In genomic region chr20:49285233-49285668, GRCh38 we compare ENCODE assay signal across 12 cellular contexts. TPM values are rescaled to one million over a fixed set of nuclear protein-coding genes. Genes with fewer than 3 reads are reported as not detected.
A peak's percentile ranks its signal among the peaks of the same experiment; 100 is the strongest.
DNase-seq lines count a peak whose midpoint lies in the region; ATAC-seq, FAIRE-seq and TF ChIP-seq lines count a peak whose summit lies in the region.
"Had no signal": no experiment of that assay in that cellular context is flagged by ENCODE, and none has a peak within 500 bp of the region (broad histone marks: within the 10 kb centered on the region; RNA-seq: fewer than 3 reads in every experiment).

No MANE protein-coding gene starts in this region.

- H3K27ac Mint-ChIP-seq in activated naive CD4-positive, alpha-beta T cell treated with anti-CD3 and anti-CD28 coated beads, Interleukin-2, amount 50 U/mL, for 24 hours = peak overlapping the region; percentile 85
- H3K27ac Mint-ChIP-seq in stimulated activated naive B cell treated with anti-CD40 and anti-IgM and Interleukin-4, amounts not matched to agents 10 μg/mL and 1 μg/mL and 100 μg/mL, for 72 hours = peak overlapping the region; percentile 95

- no peak for FAIRE-seq in endothelial cell of umbilical vein (lab: Jason Lieb, UNC)

- peak overlapping the region; percentile 60 for H3K4me2 ChIP-seq in endothelial cell of umbilical vein (ENCODE audit: insufficient read depth, low read length)

- no peaks in the 10 kb centered on the region for H3K9me1 ChIP-seq in endothelial cell of umbilical vein (replicated peaks; ENCODE audit: control insufficient read depth, extremely low read depth, insufficient read depth, low read length)

- H3K36me3 Mint-ChIP-seq in activated naive CD4-positive, alpha-beta T cell treated with anti-CD3 and anti-CD28 coated beads, Interleukin-2, amount 50 U/mL, for 24 hours = peaks cover 90% of the 10 kb centered on the region
- peaks cover 97% of the 10 kb centered on the region in 2 donors for H3K36me3 Mint-ChIP-seq in stimulated activated naive B cell treated with anti-CD40 and anti-IgM and Interleukin-4, amounts not matched to agents 10 μg/mL and 1 μg/mL and 100 μg/mL, for 72 hours

- peaks cover 38% of the 10 kb centered on the region for H3K9me3 Mint-ChIP-seq in activated naive CD4-positive, alpha-beta T cell treated with anti-CD3 and anti-CD28 coated beads, Interleukin-2, amount 50 U/mL, for 24 hours
- peaks cover 44 to 54% of the 10 kb centered on the region in 2 donors for H3K9me3 Mint-ChIP-seq in stimulated activated naive B cell treated with anti-CD40 and anti-IgM and Interleukin-4, amounts not matched to agents 10 μg/mL and 1 μg/mL and 100 μg/mL, for 72 hours

- ATAC-seq in RWPE2 (ENCODE audit: low read depth) (no peak), HG02798 (IDR thresholded peaks at IDR 0.05; ENCODE audit: poor library complexity, unreplicated experiment) (no peak), foreskin keratinocyte (no peak)
- ATAC-seq in stimulated activated naive B cell treated with anti-CD40 and anti-IgM and Interleukin-4, amounts not matched to agents 10 μg/mL and 1 μg/mL and 100 μg/mL, for 72 hours (replicated peaks) = no peak

- H2AFZ ChIP-seq in endothelial cell of umbilical vein (ENCODE audit: low read depth, low read length) = no peak overlapping the region

- intact Hi-C loops in endothelial cell of umbilical vein (cut with micrococcal nuclease) = no loop called here

- H3K9me3 ChIP-seq in RWPE2 (ENCODE audit: severe bottlenecking) (peaks cover 30% of the 10 kb centered on the region), endothelial cell of umbilical vein (replicated peaks; ENCODE audit: control insufficient read depth, insufficient read depth, low read length) (no peaks in the 10 kb centered on the region)

- H3K27ac ChIP-seq in RWPE2 (ENCODE audit: poor library complexity, severe bottlenecking) = peak overlapping the region; percentile 87
- H3K27ac ChIP-seq in endothelial cell of umbilical vein (ENCODE audit: insufficient read depth, low read depth, low read length) = no peak overlapping the region
- no peak overlapping the region for H3K27ac ChIP-seq in foreskin keratinocyte

- H3K4me3 ChIP-seq in RWPE2 (ENCODE audit: severe bottlenecking) = no peak overlapping the region
- H3K4me3 ChIP-seq in endothelial cell of umbilical vein (replicated peaks in 1 of 3; ENCODE audit: insufficient read depth in 1 of 3, low read depth in 1 of 3, low read length in 3 of 3) = peak overlapping the region in 1 of 3 experiments; percentile 23

- H4K20me1 ChIP-seq in endothelial cell of umbilical vein (replicated peaks; ENCODE audit: control insufficient read depth, extremely low read depth, insufficient read depth, low read length) = peaks cover 36% of the 10 kb centered on the region

- peak overlapping the region; percentile 69 for H3K4me3 Mint-ChIP-seq in activated naive CD4-positive, alpha-beta T cell treated with anti-CD3 and anti-CD28 coated beads, Interleukin-2, amount 50 U/mL, for 24 hours
- peak overlapping the region; percentile 59 to 63 for H3K4me3 Mint-ChIP-seq in stimulated activated naive B cell treated with anti-CD40 and anti-IgM and Interleukin-4, amounts not matched to agents 10 μg/mL and 1 μg/mL and 100 μg/mL, for 72 hours

- DNase-seq in activated naive CD4-positive, alpha-beta T cell treated with anti-CD3 and anti-CD28 coated beads, Interleukin-2, amount 50 U/mL, for 16 hours = no peak
- no peak for DNase-seq in RWPE2 (ENCODE audit: low spot score)
- DNase-seq in endothelial cell of umbilical vein (ENCODE audit: low read depth, low spot score) = no peak
- no peak for DNase-seq in stimulated activated naive B cell treated with anti-CD40 and anti-IgM and Interleukin-4, amounts not matched to agents 10 μg/mL and 1 μg/mL and 100 μg/mL, for 72 hours
- DNase-seq in foreskin keratinocyte = no peak
- DNase-seq in NCI-H524 treated with DMSO at 0.1 percent for 48 hours (lab: John Stamatoyannopoulos, UW) = no peak
- DNase-seq: activated CD8-positive, alpha-beta memory T cell treated with anti-CD3 and anti-CD28 coated beads for 24 hours; cerebellar nuclear complex; NCI-H146; stimulated activated CD4-positive, alpha-beta T cell treated with anti-CD3 and anti-CD28 coated beads, Interleukin-15, amount 100 ng/mL, for 24 hours had no signal

- H3K27me3 Mint-ChIP-seq in activated naive CD4-positive, alpha-beta T cell treated with anti-CD3 and anti-CD28 coated beads, Interleukin-2, amount 50 U/mL, for 24 hours = no peaks in the 10 kb centered on the region
- H3K27me3 Mint-ChIP-seq in stimulated activated naive B cell treated with anti-CD40 and anti-IgM and Interleukin-4, amounts not matched to agents 10 μg/mL and 1 μg/mL and 100 μg/mL, for 72 hours = no peaks in the 10 kb centered on the region

- TF ChIP-seq POLR2A in endothelial cell of umbilical vein (IDR thresholded peaks at IDR 0.05; ENCODE audit: low read depth, low read length) = no peak

- H3K79me2 ChIP-seq in endothelial cell of umbilical vein (ENCODE audit: control insufficient read depth, insufficient read depth, low read length) = peaks cover 77% of the 10 kb centered on the region

- peaks cover 78% of the 10 kb centered on the region for H3K4me1 Mint-ChIP-seq in activated naive CD4-positive, alpha-beta T cell treated with anti-CD3 and anti-CD28 coated beads, Interleukin-2, amount 50 U/mL, for 24 hours
- peaks cover 66 to 87% of the 10 kb centered on the region in 2 donors for H3K4me1 Mint-ChIP-seq in stimulated activated naive B cell treated with anti-CD40 and anti-IgM and Interleukin-4, amounts not matched to agents 10 μg/mL and 1 μg/mL and 100 μg/mL, for 72 hours

- H3K36me3 ChIP-seq in RWPE2 (ENCODE audit: low read depth) (peaks cover 100% of the 10 kb centered on the region), endothelial cell of umbilical vein (ENCODE audit: control insufficient read depth in 2 of 2, extremely low read depth in 1 of 2, insufficient read depth in 2 of 2, low read length in 2 of 2) (peaks cover 78 to 84% of the 10 kb centered on the region in 2 experiments)

- no TSS peak for BruUV-seq in endothelial cell of umbilical vein (replicated peaks; lab: Mats Ljungman, UMichigan)

- POLR2A ChIA-PET in endothelial cell of umbilical vein (lab: Charles Lee) = no interaction called here

- peaks cover 75% of the 10 kb centered on the region for H3K4me1 ChIP-seq in RWPE2 (ENCODE audit: insufficient read depth, poor library complexity, severe bottlenecking)
- H3K4me1 ChIP-seq in endothelial cell of umbilical vein (ENCODE audit: control insufficient read depth, extremely low read depth, insufficient read depth, low read length) = peaks cover 69% of the 10 kb centered on the region
- H3K4me1 ChIP-seq in foreskin keratinocyte = peaks cover 36% of the 10 kb centered on the region

- CTCF ChIA-PET in endothelial cell of umbilical vein (lab: Charles Lee) = interaction anchor here (1.1 kb wide), 1 partner anchor 35 kb away, joined by 3 read pairs; no protein-coding TSS in a partner anchor

- no peak overlapping the region for H3K9ac ChIP-seq in endothelial cell of umbilical vein (replicated peaks; ENCODE audit: extremely low read depth, insufficient read depth, low read length)

- dilution Hi-C loops in endothelial cell of umbilical vein (cut with MboI; ENCODE audit: extremely low pct_ligation_motif_present, low sequenced_read_pairs) = no loop called here

- TF ChIP-seq CTCF in RWPE2 (IDR thresholded peaks at IDR 0.05; ENCODE audit: poor library complexity, severe bottlenecking) = no peak
- TF ChIP-seq CTCF in endothelial cell of umbilical vein (IDR thresholded peaks at IDR 0.05; ENCODE audit: extremely low read depth in 1 of 2, insufficient read depth in 1 of 2, low read depth in 1 of 2, low read length in 2 of 2) = no peak
- no peak for TF ChIP-seq CTCF in foreskin keratinocyte (conservative IDR thresholded peaks at IDR 0.05)

- H3K27me3 ChIP-seq in RWPE2 (ENCODE audit: insufficient read depth, poor library complexity, severe bottlenecking) (no peaks in the 10 kb centered on the region), endothelial cell of umbilical vein (ENCODE audit: control insufficient read depth in 2 of 2, insufficient read depth in 2 of 2, low read length in 2 of 2) (no peaks in the 10 kb centered on the region), foreskin keratinocyte (no peaks in the 10 kb centered on the region)

TF ChIP-seq in endothelial cell of umbilical vein, 7 proteins besides CTCF, POLR2A, EP300 and RAD21:
- TF ChIP-seq MYC (IDR thresholded peaks at IDR 0.05; ENCODE audit: low read depth, low read length) = no peak
- TF ChIP-seq POLR2AphosphoS5 (IDR thresholded peaks at IDR 0.05; ENCODE audit: insufficient read depth, low read depth, low read length) = no peak
- TF ChIP-seq EZH2 (IDR thresholded peaks at IDR 0.05; ENCODE audit: borderline replicate concordance, low read depth, low read length, severe bottlenecking) = no peak
- no peak for TF ChIP-seq JUN (IDR thresholded peaks at IDR 0.05; ENCODE audit: borderline replicate concordance, insufficient read depth, insufficient read length, low read depth)
- no peak for TF ChIP-seq FOS (IDR thresholded peaks at IDR 0.05; ENCODE audit: borderline replicate concordance, insufficient read depth, low read length)
- no peak for TF ChIP-seq MAX (IDR thresholded peaks at IDR 0.05; ENCODE audit: insufficient read depth, insufficient read length)
- no peak for TF ChIP-seq GATA2 (IDR thresholded peaks at IDR 0.05; ENCODE audit: insufficient read depth, insufficient read length, low read depth, low read length)

RNA-seq across cellular contexts. Expression of gene ZNFX1, which starts 7.4 kb away (rescaled TPM):
- total RNA-seq in endothelial cell of umbilical vein (26.5 and 27.9 TPM in 2 replicates), foreskin keratinocyte (34.0 and 42.6 TPM in 2 replicates)
- polyA plus RNA-seq in endothelial cell of umbilical vein (6.8 and 8.3 TPM in 2 replicates), foreskin keratinocyte (8.4 and 9.1 TPM in 2 replicates)
- 7.8 and 8.6 TPM in 2 replicates for polyA plus RNA-seq in endothelial cell of umbilical vein (2011; cell fraction: cytosol; rRNA removed)
- polyA plus RNA-seq in endothelial cell of umbilical vein (2011; cell fraction: nucleus; rRNA removed) = 10.1 and 13.9 TPM in 2 replicates
- polyA plus RNA-seq in endothelial cell of umbilical vein (2012) = 24.5 and 24.7 TPM in 2 replicates
- polyA minus RNA-seq in endothelial cell of umbilical vein = 24.3 and 29.8 TPM in 2 replicates
- 13.3 TPM for polyA minus RNA-seq in endothelial cell of umbilical vein (2011; cell fraction: cytosol; rRNA and poly(A)+ RNA removed)
- 12.7 and 22.2 TPM in 2 replicates for polyA minus RNA-seq in endothelial cell of umbilical vein (2011; cell fraction: nucleus; rRNA and poly(A)+ RNA removed)
